14 cellular contexts compared by ENCODE assay signal in genomic region chr5:156359452-156359851, GRCh38. TPM values are rescaled to one million over a fixed set of nuclear protein-coding genes. Genes with fewer than 3 reads are reported as not detected.
DNase-seq lines count a peak whose midpoint lies in the region; ATAC-seq and TF ChIP-seq lines count a peak whose summit lies in the region.
"Had no signal": no experiment of that assay in that cellular context is flagged by ENCODE, and none has a peak within 500 bp of the region (broad histone marks: within the 10 kb centered on the region; RNA-seq: fewer than 3 reads in every experiment).

No MANE protein-coding gene starts in this region.

- peaks cover 0 to 8% of the 10 kb centered on the region in 2 donors for H3K36me3 ChIP-seq in gastroesophageal sphincter
- H3K36me3 ChIP-seq in esophagus squamous epithelium: no peaks in the 10 kb centered on the region

- peak; percentile 81 for ATAC-seq in GM21717 (IDR thresholded peaks at IDR 0.05; ENCODE audit: unreplicated experiment)
- ATAC-seq in gastroesophageal sphincter: no peak

- H3K9me3 ChIP-seq in gastroesophageal sphincter (no peaks in the 10 kb centered on the region), esophagus squamous epithelium (no peaks in the 10 kb centered on the region)

- no peak for TF ChIP-seq POLR2A in gastroesophageal sphincter (IDR thresholded peaks at IDR 0.05)
- no peak for TF ChIP-seq POLR2A in esophagus squamous epithelium (IDR thresholded peaks at IDR 0.05)

- peak; percentile 44 for DNase-seq in AG09319 (ENCODE audit: extremely low read depth, low read depth)
- peak; percentile 4 for DNase-seq in M059J (ENCODE audit: low read depth)
- peak; percentile 40 for DNase-seq in fibroblast of villous mesenchyme (ENCODE audit: low read depth)
- DNase-seq in esophagus squamous epithelium (lab: John Stamatoyannopoulos, UW): no peak
- DNase-seq in activated CD4-positive, alpha-beta T cell treated with anti-CD3 and anti-CD28 coated beads, Interleukin-2, amount 10 ng/mL, durations not matched to agents 24 days and 14 days: no peak
- DNase-seq in NCI-H146 (lab: John Stamatoyannopoulos, UW): no peak
- DNase-seq: effector CD8-positive, alpha-beta T cell; GF-D8; NCI-H1694 treated with DMSO at 0.1 percent for 48 hours; OCI-M1 had no signal

- no peak overlapping the region for H3K4me3 Mint-ChIP-seq in activated CD4-positive, alpha-beta T cell treated with anti-CD3 and anti-CD28 coated beads, Interleukin-2, amount 10 ng/mL, durations not matched to agents 24 days and 14 days

- no peak overlapping the region for H3K27ac ChIP-seq in gastroesophageal sphincter
- no peak overlapping the region for H3K27ac ChIP-seq in esophagus squamous epithelium
- H3K27ac ChIP-seq: C4-2B had no signal

- peaks cover 2% of the 10 kb centered on the region for H3K27me3 Mint-ChIP-seq in activated CD4-positive, alpha-beta T cell treated with anti-CD3 and anti-CD28 coated beads, Interleukin-2, amount 10 ng/mL, durations not matched to agents 24 days and 14 days

- WGBS in gastroesophageal sphincter (ENCODE audit: low coverage in 1 of 2), 2 donors: 40 to 83% methylated on average over 1 to 2 of the region's 2 CpGs
- 56 to 57% methylated on average over 2 of the region's 2 CpGs for WGBS in esophagus squamous epithelium, 2 donors

- intact Hi-C loops in esophagus squamous epithelium (cut with DNase I): no loop called here
- intact Hi-C loops in activated CD4-positive, alpha-beta T cell treated with anti-CD3 and anti-CD28 coated beads, Interleukin-2, amount 10 ng/mL, durations not matched to agents 24 days and 14 days (cut with micrococcal nuclease): no loop called here

- no peak overlapping the region for H3K4me3 ChIP-seq in fibroblast of villous mesenchyme (ENCODE audit: low read depth, low read length)
- no peak overlapping the region for H3K4me3 ChIP-seq in gastroesophageal sphincter
- H3K4me3 ChIP-seq in esophagus squamous epithelium: no peak overlapping the region

- no peak overlapping the region for H3K27ac Mint-ChIP-seq in activated CD4-positive, alpha-beta T cell treated with anti-CD3 and anti-CD28 coated beads, Interleukin-2, amount 10 ng/mL, durations not matched to agents 24 days and 14 days

- no peaks in the 10 kb centered on the region for H3K36me3 Mint-ChIP-seq in activated CD4-positive, alpha-beta T cell treated with anti-CD3 and anti-CD28 coated beads, Interleukin-2, amount 10 ng/mL, durations not matched to agents 24 days and 14 days (ENCODE audit: low read depth)

- H3K4me1 Mint-ChIP-seq in activated CD4-positive, alpha-beta T cell treated with anti-CD3 and anti-CD28 coated beads, Interleukin-2, amount 10 ng/mL, durations not matched to agents 24 days and 14 days: no peaks in the 10 kb centered on the region

- TF ChIP-seq CTCF in AG09319 (IDR thresholded peaks at IDR 0.05; ENCODE audit: low read depth, low read length) (no peak), fibroblast of villous mesenchyme (IDR thresholded peaks at IDR 0.05; ENCODE audit: insufficient read depth, low read depth, low read length) (no peak), gastroesophageal sphincter (IDR thresholded peaks at IDR 0.05) (no peak), esophagus squamous epithelium (IDR thresholded peaks at IDR 0.05) (no peak)

- TF ChIP-seq EP300 in gastroesophageal sphincter (IDR thresholded peaks at IDR 0.05): no peak

- H3K27me3 ChIP-seq in gastroesophageal sphincter (no peaks in the 10 kb centered on the region), esophagus squamous epithelium (no peaks in the 10 kb centered on the region)

- H3K4me1 ChIP-seq in gastroesophageal sphincter (peaks cover 0 to 4% (median 0%) of the 10 kb centered on the region in 3 donors), esophagus squamous epithelium (no peaks in the 10 kb centered on the region)

- no peaks in the 10 kb centered on the region for H3K9me3 Mint-ChIP-seq in activated CD4-positive, alpha-beta T cell treated with anti-CD3 and anti-CD28 coated beads, Interleukin-2, amount 10 ng/mL, durations not matched to agents 24 days and 14 days

RNA-seq across cellular contexts. Expression of gene SGCD, which starts 32.5 kb away (rescaled TPM):
- 0.49 and 1.7 TPM in 2 replicates for total RNA-seq in M059J (2014; rRNA removed; shearing (Covaris generic))
- total RNA-seq in fibroblast of villous mesenchyme: 13.8 and 15.1 TPM in 2 replicates
- 10 to 100 TPM in 3 of 4 donors, 1 to 10 TPM in 1; 8.8 to 61.3 (median 33.7) TPM for total RNA-seq in gastroesophageal sphincter
- 1 to 10 TPM in 2 of 4 donors, under 1 TPM in 2; 0.08 to 4.4 (median 0.64) TPM for total RNA-seq in esophagus squamous epithelium
- not detected in 2 replicates for total RNA-seq in activated CD4-positive, alpha-beta T cell treated with anti-CD3 and anti-CD28 coated beads, Interleukin-2, amount 10 ng/mL, durations not matched to agents 24 days and 14 days
- total RNA-seq: pulmonary artery endothelial cell had no signal

Comparison
In these comparisons a context has a peak if more than half of its experiments do, and no peak if none do; other contexts are left out.
1. DNase-seq: peak in AG09319 (single experiment), M059J (single experiment) and fibroblast of villous mesenchyme (single experiment); none in esophagus squamous epithelium (single experiment), activated CD4-positive, alpha-beta T cell treated with anti-CD3 and anti-CD28 coated beads, Interleukin-2, amount 10 ng/mL, durations not matched to agents 24 days and 14 days (single experiment) and NCI-H146 (single experiment).